1 cellular context compared by ENCODE assay signal in the genomic region with DNA sequence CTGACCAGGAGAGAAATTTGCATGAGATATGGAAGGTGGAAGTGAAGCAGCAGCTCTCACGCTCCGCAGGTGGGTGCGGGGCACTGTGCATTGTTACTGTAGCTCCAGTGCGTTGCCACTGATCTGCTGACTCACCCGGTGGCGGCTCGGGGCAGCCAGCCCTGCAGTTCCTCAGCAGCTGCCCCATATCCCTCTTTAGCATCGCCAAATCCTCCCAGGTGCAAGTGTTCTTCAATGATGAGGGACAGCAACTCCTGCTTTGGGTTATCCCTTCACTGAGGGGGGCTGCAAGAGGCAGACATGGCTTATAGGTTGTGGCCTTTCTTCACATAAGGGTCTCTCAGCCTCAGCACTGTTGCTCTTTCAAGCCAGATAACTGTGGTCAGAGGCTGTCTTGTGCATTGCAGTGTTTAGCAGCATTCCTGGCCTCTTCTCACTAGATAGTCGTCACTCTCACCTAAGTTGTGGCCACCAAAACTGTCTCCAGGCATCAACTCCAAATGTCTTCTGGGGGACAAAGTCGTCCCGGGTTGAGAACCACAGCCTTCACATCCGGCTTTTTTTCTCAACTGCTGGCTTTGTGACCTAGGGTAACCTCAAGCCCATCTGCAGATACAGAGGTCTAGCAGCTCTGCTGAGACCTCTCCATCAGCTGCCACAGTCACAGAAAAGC.
TF ChIP-seq lines count a peak whose summit lies in the region.

No MANE protein-coding gene starts in this region.

TF ChIP-seq in HepG2, 621 proteins besides CTCF, POLR2A, EP300 and RAD21 (continued from another document and continues in another):
- TF ChIP-seq, protein P1, sequence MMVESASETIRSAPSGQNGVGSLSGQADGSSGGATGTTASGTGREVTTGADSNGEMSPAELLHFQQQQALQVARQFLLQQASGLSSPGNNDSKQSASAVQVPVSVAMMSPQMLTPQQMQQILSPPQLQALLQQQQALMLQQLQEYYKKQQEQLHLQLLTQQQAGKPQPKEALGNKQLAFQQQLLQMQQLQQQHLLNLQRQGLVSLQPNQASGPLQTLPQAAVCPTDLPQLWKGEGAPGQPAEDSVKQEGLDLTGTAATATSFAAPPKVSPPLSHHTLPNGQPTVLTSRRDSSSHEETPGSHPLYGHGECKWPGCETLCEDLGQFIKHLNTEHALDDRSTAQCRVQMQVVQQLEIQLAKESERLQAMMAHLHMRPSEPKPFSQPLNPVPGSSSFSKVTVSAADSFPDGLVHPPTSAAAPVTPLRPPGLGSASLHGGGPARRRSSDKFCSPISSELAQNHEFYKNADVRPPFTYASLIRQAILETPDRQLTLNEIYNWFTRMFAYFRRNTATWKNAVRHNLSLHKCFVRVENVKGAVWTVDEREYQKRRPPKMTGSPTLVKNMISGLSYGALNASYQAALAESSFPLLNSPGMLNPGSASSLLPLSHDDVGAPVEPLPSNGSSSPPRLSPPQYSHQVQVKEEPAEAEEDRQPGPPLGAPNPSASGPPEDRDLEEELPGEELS (CRISPR knock-in tag; IDR thresholded peaks at IDR 0.05) = peak; percentile 56; the same call in 1 of the 2 replicates
- TF ChIP-seq, protein P2, sequence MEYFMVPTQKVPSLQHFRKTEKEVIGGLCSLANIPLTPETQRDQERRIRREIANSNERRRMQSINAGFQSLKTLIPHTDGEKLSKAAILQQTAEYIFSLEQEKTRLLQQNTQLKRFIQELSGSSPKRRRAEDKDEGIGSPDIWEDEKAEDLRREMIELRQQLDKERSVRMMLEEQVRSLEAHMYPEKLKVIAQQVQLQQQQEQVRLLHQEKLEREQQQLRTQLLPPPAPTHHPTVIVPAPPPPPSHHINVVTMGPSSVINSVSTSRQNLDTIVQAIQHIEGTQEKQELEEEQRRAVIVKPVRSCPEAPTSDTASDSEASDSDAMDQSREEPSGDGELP (IDR thresholded peaks at IDR 0.05; ENCODE audit: borderline replicate concordance, low read depth) = peak; percentile 29; the same call in 1 of the 2 replicates
- TF ChIP-seq, protein P3, sequence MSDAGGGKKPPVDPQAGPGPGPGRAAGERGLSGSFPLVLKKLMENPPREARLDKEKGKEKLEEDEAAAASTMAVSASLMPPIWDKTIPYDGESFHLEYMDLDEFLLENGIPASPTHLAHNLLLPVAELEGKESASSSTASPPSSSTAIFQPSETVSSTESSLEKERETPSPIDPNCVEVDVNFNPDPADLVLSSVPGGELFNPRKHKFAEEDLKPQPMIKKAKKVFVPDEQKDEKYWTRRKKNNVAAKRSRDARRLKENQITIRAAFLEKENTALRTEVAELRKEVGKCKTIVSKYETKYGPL (CRISPR knock-in tag; IDR thresholded peaks at IDR 0.05) = no peak
- TF ChIP-seq, protein P4, sequence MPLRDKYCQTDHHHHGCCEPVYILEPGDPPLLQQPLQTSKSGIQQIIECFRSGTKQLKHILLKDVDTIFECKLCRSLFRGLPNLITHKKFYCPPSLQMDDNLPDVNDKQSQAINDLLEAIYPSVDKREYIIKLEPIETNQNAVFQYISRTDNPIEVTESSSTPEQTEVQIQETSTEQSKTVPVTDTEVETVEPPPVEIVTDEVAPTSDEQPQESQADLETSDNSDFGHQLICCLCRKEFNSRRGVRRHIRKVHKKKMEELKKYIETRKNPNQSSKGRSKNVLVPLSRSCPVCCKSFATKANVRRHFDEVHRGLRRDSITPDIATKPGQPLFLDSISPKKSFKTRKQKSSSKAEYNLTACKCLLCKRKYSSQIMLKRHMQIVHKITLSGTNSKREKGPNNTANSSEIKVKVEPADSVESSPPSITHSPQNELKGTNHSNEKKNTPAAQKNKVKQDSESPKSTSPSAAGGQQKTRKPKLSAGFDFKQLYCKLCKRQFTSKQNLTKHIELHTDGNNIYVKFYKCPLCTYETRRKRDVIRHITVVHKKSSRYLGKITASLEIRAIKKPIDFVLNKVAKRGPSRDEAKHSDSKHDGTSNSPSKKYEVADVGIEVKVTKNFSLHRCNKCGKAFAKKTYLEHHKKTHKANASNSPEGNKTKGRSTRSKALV (CRISPR knock-in tag; IDR thresholded peaks at IDR 0.05) = peak; percentile 74; the same call in 1 of the 2 replicates
- TF ChIP-seq, protein P5, sequence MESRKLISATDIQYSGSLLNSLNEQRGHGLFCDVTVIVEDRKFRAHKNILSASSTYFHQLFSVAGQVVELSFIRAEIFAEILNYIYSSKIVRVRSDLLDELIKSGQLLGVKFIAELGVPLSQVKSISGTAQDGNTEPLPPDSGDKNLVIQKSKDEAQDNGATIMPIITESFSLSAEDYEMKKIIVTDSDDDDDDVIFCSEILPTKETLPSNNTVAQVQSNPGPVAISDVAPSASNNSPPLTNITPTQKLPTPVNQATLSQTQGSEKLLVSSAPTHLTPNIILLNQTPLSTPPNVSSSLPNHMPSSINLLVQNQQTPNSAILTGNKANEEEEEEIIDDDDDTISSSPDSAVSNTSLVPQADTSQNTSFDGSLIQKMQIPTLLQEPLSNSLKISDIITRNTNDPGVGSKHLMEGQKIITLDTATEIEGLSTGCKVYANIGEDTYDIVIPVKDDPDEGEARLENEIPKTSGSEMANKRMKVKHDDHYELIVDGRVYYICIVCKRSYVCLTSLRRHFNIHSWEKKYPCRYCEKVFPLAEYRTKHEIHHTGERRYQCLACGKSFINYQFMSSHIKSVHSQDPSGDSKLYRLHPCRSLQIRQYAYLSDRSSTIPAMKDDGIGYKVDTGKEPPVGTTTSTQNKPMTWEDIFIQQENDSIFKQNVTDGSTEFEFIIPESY (CRISPR knock-in tag; IDR thresholded peaks at IDR 0.05) = no peak
- TF ChIP-seq SOX5 (CRISPR knock-in tag; IDR thresholded peaks at IDR 0.05; ENCODE audit: borderline replicate concordance) (no peak), MLLT10 (CRISPR knock-in tag; IDR thresholded peaks at IDR 0.05) (no peak), CHD2 (IDR thresholded peaks at IDR 0.05; ENCODE audit: low read depth, low read length) (0 out of 2 replicates have a peak, but pooled peaks have one; percentile 49), SOX6 (IDR thresholded peaks at IDR 0.05) (no peak), SOX6 (CRISPR knock-in tag; IDR thresholded peaks at IDR 0.05) (peak; percentile 53), ZNF83 (CRISPR knock-in tag; IDR thresholded peaks at IDR 0.05; ENCODE audit: borderline replicate concordance) (no peak), ZZZ3 (CRISPR knock-in tag; IDR thresholded peaks at IDR 0.05; ENCODE audit: borderline replicate concordance) (no peak), HMG20A (CRISPR knock-in tag; IDR thresholded peaks at IDR 0.05; ENCODE audit: borderline replicate concordance) (peak; percentile 31; the same call in 1 of the 2 replicates), ZNF354B (CRISPR knock-in tag; IDR thresholded peaks at IDR 0.05) (no peak), ZNF556 (CRISPR knock-in tag; IDR thresholded peaks at IDR 0.05; ENCODE audit: borderline replicate concordance) (peak; percentile 81; the same call in 1 of the 2 replicates), RXRB (CRISPR knock-in tag; IDR thresholded peaks at IDR 0.05; ENCODE audit: borderline replicate concordance) (peak; percentile 43; the same call in 1 of the 2 replicates), ZSCAN29 (CRISPR knock-in tag; conservative IDR thresholded peaks at IDR 0.05) (0 out of 2 replicates have a peak, but pooled peaks have one; percentile 64), SOX13 (IDR thresholded peaks at IDR 0.05) (no peak), SOX13 (CRISPR knock-in tag; conservative IDR thresholded peaks at IDR 0.05 in 1 of 2, IDR thresholded peaks at IDR 0.05 in 1 of 2) (0 out of 4 replicates have a peak, but pooled peaks of 1 of the 2 experiments have one; percentile 9), MEIS2 (CRISPR knock-in tag; IDR thresholded peaks at IDR 0.05) (0 out of 2 replicates have a peak, but pooled peaks have one; percentile 38), SAP130 (CRISPR knock-in tag; IDR thresholded peaks at IDR 0.05; ENCODE audit: low read depth) (peak; percentile 39; the same call in 1 of the 2 replicates), BHLHE40 (IDR thresholded peaks at IDR 0.05; ENCODE audit: low read length) (0 out of 2 replicates have a peak, but pooled peaks have one; percentile 8), PHB2 (IDR thresholded peaks at IDR 0.05; ENCODE audit: partially characterized antibody) (no peak), ZSCAN9 (CRISPR knock-in tag; IDR thresholded peaks at IDR 0.05; ENCODE audit: borderline replicate concordance) (0 out of 2 replicates have a peak, but pooled peaks have one; percentile 34), RARG (CRISPR knock-in tag; IDR thresholded peaks at IDR 0.05; ENCODE audit: low read depth) (no peak), NKX3-1 (CRISPR knock-in tag; IDR thresholded peaks at IDR 0.05) (no peak)
- TF ChIP-seq, protein P6, sequence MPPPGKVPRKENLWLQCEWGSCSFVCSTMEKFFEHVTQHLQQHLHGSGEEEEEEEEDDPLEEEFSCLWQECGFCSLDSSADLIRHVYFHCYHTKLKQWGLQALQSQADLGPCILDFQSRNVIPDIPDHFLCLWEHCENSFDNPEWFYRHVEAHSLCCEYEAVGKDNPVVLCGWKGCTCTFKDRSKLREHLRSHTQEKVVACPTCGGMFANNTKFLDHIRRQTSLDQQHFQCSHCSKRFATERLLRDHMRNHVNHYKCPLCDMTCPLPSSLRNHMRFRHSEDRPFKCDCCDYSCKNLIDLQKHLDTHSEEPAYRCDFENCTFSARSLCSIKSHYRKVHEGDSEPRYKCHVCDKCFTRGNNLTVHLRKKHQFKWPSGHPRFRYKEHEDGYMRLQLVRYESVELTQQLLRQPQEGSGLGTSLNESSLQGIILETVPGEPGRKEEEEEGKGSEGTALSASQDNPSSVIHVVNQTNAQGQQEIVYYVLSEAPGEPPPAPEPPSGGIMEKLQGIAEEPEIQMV (CRISPR knock-in tag; IDR thresholded peaks at IDR 0.05; ENCODE audit: low read depth) = 0 out of 2 replicates have a peak, but pooled peaks have one; percentile 51
- TF ChIP-seq, protein P7, sequence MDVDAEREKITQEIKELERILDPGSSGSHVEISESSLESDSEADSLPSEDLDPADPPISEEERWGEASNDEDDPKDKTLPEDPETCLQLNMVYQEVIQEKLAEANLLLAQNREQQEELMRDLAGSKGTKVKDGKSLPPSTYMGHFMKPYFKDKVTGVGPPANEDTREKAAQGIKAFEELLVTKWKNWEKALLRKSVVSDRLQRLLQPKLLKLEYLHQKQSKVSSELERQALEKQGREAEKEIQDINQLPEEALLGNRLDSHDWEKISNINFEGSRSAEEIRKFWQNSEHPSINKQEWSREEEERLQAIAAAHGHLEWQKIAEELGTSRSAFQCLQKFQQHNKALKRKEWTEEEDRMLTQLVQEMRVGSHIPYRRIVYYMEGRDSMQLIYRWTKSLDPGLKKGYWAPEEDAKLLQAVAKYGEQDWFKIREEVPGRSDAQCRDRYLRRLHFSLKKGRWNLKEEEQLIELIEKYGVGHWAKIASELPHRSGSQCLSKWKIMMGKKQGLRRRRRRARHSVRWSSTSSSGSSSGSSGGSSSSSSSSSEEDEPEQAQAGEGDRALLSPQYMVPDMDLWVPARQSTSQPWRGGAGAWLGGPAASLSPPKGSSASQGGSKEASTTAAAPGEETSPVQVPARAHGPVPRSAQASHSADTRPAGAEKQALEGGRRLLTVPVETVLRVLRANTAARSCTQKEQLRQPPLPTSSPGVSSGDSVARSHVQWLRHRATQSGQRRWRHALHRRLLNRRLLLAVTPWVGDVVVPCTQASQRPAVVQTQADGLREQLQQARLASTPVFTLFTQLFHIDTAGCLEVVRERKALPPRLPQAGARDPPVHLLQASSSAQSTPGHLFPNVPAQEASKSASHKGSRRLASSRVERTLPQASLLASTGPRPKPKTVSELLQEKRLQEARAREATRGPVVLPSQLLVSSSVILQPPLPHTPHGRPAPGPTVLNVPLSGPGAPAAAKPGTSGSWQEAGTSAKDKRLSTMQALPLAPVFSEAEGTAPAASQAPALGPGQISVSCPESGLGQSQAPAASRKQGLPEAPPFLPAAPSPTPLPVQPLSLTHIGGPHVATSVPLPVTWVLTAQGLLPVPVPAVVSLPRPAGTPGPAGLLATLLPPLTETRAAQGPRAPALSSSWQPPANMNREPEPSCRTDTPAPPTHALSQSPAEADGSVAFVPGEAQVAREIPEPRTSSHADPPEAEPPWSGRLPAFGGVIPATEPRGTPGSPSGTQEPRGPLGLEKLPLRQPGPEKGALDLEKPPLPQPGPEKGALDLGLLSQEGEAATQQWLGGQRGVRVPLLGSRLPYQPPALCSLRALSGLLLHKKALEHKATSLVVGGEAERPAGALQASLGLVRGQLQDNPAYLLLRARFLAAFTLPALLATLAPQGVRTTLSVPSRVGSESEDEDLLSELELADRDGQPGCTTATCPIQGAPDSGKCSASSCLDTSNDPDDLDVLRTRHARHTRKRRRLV (CRISPR knock-in tag; IDR thresholded peaks at IDR 0.05) = no peak
- TF ChIP-seq, protein P8, sequence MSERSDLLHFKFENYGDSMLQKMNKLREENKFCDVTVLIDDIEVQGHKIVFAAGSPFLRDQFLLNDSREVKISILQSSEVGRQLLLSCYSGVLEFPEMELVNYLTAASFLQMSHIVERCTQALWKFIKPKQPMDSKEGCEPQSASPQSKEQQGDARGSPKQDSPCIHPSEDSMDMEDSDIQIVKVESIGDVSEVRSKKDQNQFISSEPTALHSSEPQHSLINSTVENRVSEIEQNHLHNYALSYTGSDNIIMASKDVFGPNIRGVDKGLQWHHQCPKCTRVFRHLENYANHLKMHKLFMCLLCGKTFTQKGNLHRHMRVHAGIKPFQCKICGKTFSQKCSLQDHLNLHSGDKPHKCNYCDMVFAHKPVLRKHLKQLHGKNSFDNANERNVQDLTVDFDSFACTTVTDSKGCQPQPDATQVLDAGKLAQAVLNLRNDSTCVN (CRISPR knock-in tag; IDR thresholded peaks at IDR 0.05; ENCODE audit: borderline replicate concordance) = 0 out of 2 replicates have a peak, but pooled peaks have one; percentile 25
- TF ChIP-seq, protein P9, sequence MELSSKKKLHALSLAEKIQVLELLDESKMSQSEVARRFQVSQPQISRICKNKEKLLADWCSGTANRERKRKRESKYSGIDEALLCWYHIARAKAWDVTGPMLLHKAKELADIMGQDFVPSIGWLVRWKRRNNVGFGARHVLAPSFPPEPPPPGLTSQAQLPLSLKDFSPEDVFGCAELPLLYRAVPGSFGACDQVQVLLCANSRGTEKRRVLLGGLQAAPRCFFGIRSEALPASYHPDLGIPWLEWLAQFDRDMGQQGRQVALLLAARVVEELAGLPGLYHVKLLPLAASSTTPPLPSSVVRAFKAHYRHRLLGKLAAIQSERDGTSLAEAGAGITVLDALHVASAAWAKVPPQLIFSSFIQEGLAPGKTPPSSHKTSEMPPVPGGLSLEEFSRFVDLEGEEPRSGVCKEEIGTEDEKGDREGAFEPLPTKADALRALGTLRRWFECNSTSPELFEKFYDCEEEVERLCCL (CRISPR knock-in tag; IDR thresholded peaks at IDR 0.05; ENCODE audit: borderline replicate concordance) = no peak
- TF ChIP-seq, protein P10, sequence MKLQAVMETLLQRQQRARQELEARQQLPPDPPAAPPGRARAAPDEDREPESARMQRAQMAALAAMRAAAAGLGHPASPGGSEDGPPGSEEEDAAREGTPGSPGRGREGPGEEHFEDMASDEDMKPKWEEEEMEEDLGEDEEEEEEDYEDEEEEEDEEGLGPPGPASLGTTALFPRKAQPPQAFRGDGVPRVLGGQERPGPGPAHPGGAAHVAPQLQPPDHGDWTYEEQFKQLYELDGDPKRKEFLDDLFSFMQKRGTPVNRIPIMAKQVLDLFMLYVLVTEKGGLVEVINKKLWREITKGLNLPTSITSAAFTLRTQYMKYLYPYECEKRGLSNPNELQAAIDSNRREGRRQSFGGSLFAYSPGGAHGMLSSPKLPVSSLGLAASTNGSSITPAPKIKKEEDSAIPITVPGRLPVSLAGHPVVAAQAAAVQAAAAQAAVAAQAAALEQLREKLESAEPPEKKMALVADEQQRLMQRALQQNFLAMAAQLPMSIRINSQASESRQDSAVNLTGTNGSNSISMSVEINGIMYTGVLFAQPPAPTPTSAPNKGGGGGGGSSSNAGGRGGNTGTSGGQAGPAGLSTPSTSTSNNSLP (IDR thresholded peaks at IDR 0.05; ENCODE audit: low read depth, low read length) = no peak
- TF ChIP-seq, protein P11, sequence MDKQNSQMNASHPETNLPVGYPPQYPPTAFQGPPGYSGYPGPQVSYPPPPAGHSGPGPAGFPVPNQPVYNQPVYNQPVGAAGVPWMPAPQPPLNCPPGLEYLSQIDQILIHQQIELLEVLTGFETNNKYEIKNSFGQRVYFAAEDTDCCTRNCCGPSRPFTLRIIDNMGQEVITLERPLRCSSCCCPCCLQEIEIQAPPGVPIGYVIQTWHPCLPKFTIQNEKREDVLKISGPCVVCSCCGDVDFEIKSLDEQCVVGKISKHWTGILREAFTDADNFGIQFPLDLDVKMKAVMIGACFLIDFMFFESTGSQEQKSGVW (CRISPR knock-in tag; IDR thresholded peaks at IDR 0.05; ENCODE audit: borderline replicate concordance) = no peak
